Comparison of ENCODE assay signal across 9 cellular contexts in the genomic region with DNA sequence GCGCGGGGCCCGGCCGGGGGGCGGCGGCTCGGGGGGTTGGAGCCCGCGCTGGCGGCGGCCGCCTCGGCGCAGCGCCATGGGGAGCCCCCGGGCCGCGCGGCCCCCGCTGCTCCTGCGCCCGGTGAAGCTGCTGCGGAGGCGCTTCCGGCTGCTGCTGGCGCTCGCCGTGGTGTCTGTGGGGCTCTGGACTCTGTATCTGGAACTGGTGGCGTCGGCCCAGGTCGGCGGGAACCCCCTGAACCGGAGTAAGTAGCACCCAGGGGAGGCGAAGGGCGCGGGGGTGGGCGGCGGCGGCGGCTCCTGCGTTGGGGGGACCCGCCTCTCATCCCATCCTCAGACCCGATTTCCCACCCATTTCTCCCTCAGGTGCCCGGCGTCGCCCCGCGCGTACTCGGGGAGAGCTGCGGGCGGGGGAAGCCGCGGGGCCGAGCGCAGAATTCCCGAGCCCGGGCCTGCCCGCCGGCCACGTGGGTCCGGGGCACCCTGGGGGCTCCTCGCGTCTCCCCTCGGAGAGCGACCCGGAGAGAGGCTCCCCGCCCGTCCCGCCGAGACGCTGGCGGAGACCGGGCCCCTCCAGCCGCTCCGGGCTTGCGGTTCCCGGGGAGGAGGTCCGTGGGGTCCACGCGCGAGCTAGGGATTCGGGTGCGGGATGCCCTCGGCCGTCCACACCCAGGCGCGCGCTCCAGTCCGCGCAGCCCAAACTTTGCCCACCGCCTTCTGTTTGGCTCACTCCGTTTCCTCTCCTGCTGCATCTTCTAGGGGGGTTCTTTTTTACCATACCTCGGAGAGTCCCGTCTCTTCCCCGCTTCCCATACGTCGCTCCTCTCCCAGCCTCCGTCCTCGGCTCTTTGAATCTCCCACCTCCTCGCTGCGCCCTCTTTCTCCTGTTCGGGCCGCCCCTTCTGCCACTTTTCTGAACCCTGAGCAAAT. TPM values are rescaled to one million over a fixed set of nuclear protein-coding genes. Genes with fewer than 3 reads are reported as not detected.
DNase-seq lines count a peak whose midpoint lies in the region; ATAC-seq and TF ChIP-seq lines count a peak whose summit lies in the region.
"Had no signal": no experiment of that assay in that cellular context is flagged by ENCODE, and none has a peak within 500 bp of the region (broad histone marks: within the 10 kb centered on the region; RNA-seq: fewer than 3 reads in every experiment).

No MANE protein-coding gene starts in this region.

- H3K9ac ChIP-seq in ES-I3 (ENCODE audit: low read depth, low read length) (peak overlapping the region; percentile 62), OCI-LY3 (ENCODE audit: low read length) (no peak overlapping the region)

- H3K4me2 ChIP-seq in OCI-LY3 (ENCODE audit: low read length) = peak overlapping the region; percentile 20; the same call in 1 of the 2 replicates

- peaks cover 54% of the 10 kb centered on the region for H3K27me3 Mint-ChIP-seq in activated naive CD8-positive, alpha-beta T cell treated with anti-CD3 and anti-CD28 coated beads for 36 hours

- peak overlapping the region; percentile 78 for H3K4me3 Mint-ChIP-seq in activated naive CD8-positive, alpha-beta T cell treated with anti-CD3 and anti-CD28 coated beads for 36 hours

- H3K27me3 ChIP-seq in OCI-LY3 (ENCODE audit: low read depth, low read length) = no peaks in the 10 kb centered on the region

- no peaks in the 10 kb centered on the region for H3K36me3 Mint-ChIP-seq in activated naive CD8-positive, alpha-beta T cell treated with anti-CD3 and anti-CD28 coated beads for 36 hours

- no peaks in the 10 kb centered on the region for H3K9me3 Mint-ChIP-seq in activated naive CD8-positive, alpha-beta T cell treated with anti-CD3 and anti-CD28 coated beads for 36 hours

- no peak overlapping the region for H2AFZ ChIP-seq in OCI-LY3 (ENCODE audit: low read depth, low read length)

- H3K4me3 ChIP-seq in OCI-LY3 (ENCODE audit: low read length) = peak overlapping the region; percentile 66

- no peaks in the 10 kb centered on the region for H3K36me3 ChIP-seq in ES-I3 (ENCODE audit: insufficient read depth, low read length)
- no peaks in the 10 kb centered on the region for H3K36me3 ChIP-seq in OCI-LY3 (replicated peaks; ENCODE audit: low read depth, low read length)

- no peaks in the 10 kb centered on the region for H3K79me2 ChIP-seq in OCI-LY3 (ENCODE audit: low read length)

- peak; percentile 53 for DNase-seq in activated naive CD8-positive, alpha-beta T cell treated with anti-CD3 and anti-CD28 coated beads for 36 hours
- DNase-seq in iPS-NIHi11 (ENCODE audit: low spot score) = peak; percentile 59
- DNase-seq in stimulated activated CD4-positive, alpha-beta T cell treated with anti-CD3 and anti-CD28 coated beads, Interleukin-1b, Interleukin-23, amount 100 ng/mL, for 48 hours = peak; percentile 22
- DNase-seq in HPDE6-E6E7 (ENCODE audit: extremely low spot score) = no peak
- DNase-seq in cerebellum (ENCODE audit: low spot score) = no peak

- H3K27ac ChIP-seq in OCI-LY3 (ENCODE audit: low read length) = no peak overlapping the region

- H3K9me3 ChIP-seq in ES-I3 (ENCODE audit: control insufficient read depth, insufficient read depth, low read length) (no peaks in the 10 kb centered on the region), OCI-LY3 (ENCODE audit: insufficient read depth, low read length) (no peaks in the 10 kb centered on the region)

- no peak for ATAC-seq in GM19395 (IDR thresholded peaks at IDR 0.05; ENCODE audit: unreplicated experiment)

- no peak overlapping the region for H3K27ac Mint-ChIP-seq in activated naive CD8-positive, alpha-beta T cell treated with anti-CD3 and anti-CD28 coated beads for 36 hours

- H3K4me1 ChIP-seq in ES-I3 (ENCODE audit: insufficient read depth, low read length) = peaks cover 9% of the 10 kb centered on the region
- H3K4me1 ChIP-seq in OCI-LY3 (ENCODE audit: low read length) = no peaks in the 10 kb centered on the region

- no peaks in the 10 kb centered on the region for H4K20me1 ChIP-seq in OCI-LY3 (ENCODE audit: insufficient read depth, low read length)

- H3K4me1 Mint-ChIP-seq in activated naive CD8-positive, alpha-beta T cell treated with anti-CD3 and anti-CD28 coated beads for 36 hours = peaks cover 7% of the 10 kb centered on the region

- TF ChIP-seq CTCF in OCI-LY3 (IDR thresholded peaks at IDR 0.05; ENCODE audit: low read depth, low read length) = no peak

RNA-seq across cellular contexts. Expression of a gene that starts 0.8 kb away (rescaled TPM):
- total RNA-seq in activated naive CD8-positive, alpha-beta T cell treated with anti-CD3 and anti-CD28 coated beads for 36 hours = 1 to 10 TPM in 1 of 2 experiments, under 1 TPM in 1; 0.66 to 1.1 TPM
- 2.4 TPM for total RNA-seq in cerebellum
- total RNA-seq: pulmonary artery endothelial cell had no signal

RNA-seq across cellular contexts. Expression of a gene that starts 59.1 kb away (rescaled TPM):
- total RNA-seq in activated naive CD8-positive, alpha-beta T cell treated with anti-CD3 and anti-CD28 coated beads for 36 hours = 10 to 100 TPM; 13.8 to 13.9 TPM
- total RNA-seq in cerebellum = 20.1 TPM

Comparison
In these comparisons a context has a peak if more than half of its experiments do, and no peak if none do; other contexts are left out.
1. DNase-seq: peak in activated naive CD8-positive, alpha-beta T cell treated with anti-CD3 and anti-CD28 coated beads for 36 hours (single experiment), iPS-NIHi11 (single experiment) and stimulated activated CD4-positive, alpha-beta T cell treated with anti-CD3 and anti-CD28 coated beads, Interleukin-1b, Interleukin-23, amount 100 ng/mL, for 48 hours (single experiment); none in HPDE6-E6E7 (single experiment) and cerebellum (single experiment).